Comparison of ENCODE assay signal across 8 cellular contexts in genomic region chr19:3987619-3988371, GRCh38. TPM values are rescaled to one million over a fixed set of nuclear protein-coding genes. Genes with fewer than 3 reads are reported as not detected.
DNase-seq lines count a peak whose midpoint lies in the region; ATAC-seq and TF ChIP-seq lines count a peak whose summit lies in the region.

No MANE protein-coding gene starts in this region.

- H3K9ac ChIP-seq in PC-3 (ENCODE audit: low read length) (no peak overlapping the region), muscle layer of colon (ENCODE audit: low read length) (no peak overlapping the region)

- H3K4me3 ChIP-seq in PC-3 (ENCODE audit: low read length) (peak overlapping the region; percentile 97), muscle layer of colon (ENCODE audit: low read depth in 1 of 2, low read length in 2 of 2) (no peak overlapping the region)

- peaks cover 20% of the 10 kb centered on the region for H3K4me1 ChIP-seq in PC-3 (ENCODE audit: insufficient read depth, low read length)
- peaks cover 37% of the 10 kb centered on the region for H3K4me1 ChIP-seq in muscle layer of colon (ENCODE audit: insufficient read depth, low read length)

- H3K9me3 ChIP-seq in KOPT-K1 (ENCODE audit: insufficient read depth, low read length, poor library complexity, severe bottlenecking) (no peaks in the 10 kb centered on the region), PC-3 (ENCODE audit: low read length) (no peaks in the 10 kb centered on the region), muscle layer of colon (ENCODE audit: low read length) (no peaks in the 10 kb centered on the region)

- peak overlapping the region; percentile 88 for H2AFZ ChIP-seq in PC-3 (ENCODE audit: low read length)

- peaks cover 24% of the 10 kb centered on the region for H4K20me1 ChIP-seq in PC-3 (ENCODE audit: low read length)

- peaks cover 25% of the 10 kb centered on the region for H3K79me2 ChIP-seq in PC-3 (ENCODE audit: low read length)

- H3F3A ChIP-seq in PC-3 (ENCODE audit: low read length, unreplicated experiment), result peaks cover 4% of the 10 kb centered on the region

- peaks cover 19% of the 10 kb centered on the region for H3K36me3 ChIP-seq in KOPT-K1 (ENCODE audit: insufficient read depth, low read length)
- H3K36me3 ChIP-seq in PC-3 (ENCODE audit: low read depth, low read length), result peaks cover 21% of the 10 kb centered on the region
- peaks cover 18% of the 10 kb centered on the region for H3K36me3 ChIP-seq in muscle layer of colon (ENCODE audit: insufficient read depth, low read length)

- H3K27ac ChIP-seq in KOPT-K1 (ENCODE audit: low read depth, low read length, poor library complexity, severe bottlenecking), result peak overlapping the region; percentile 16
- H3K27ac ChIP-seq in PC-3 (ENCODE audit: low read length), result no peak overlapping the region
- H3K27ac ChIP-seq in muscle layer of colon (ENCODE audit: low read depth, low read length), result peak overlapping the region; percentile 52

- DNase-seq in PC-3, result peak; percentile 87
- peak; percentile 89 for DNase-seq in activated T-cell treated with anti-CD3 and anti-CD28 coated beads, Interleukin-2, amount 50 U/mL, for 1 hour
- peak; percentile 69 to 82 for DNase-seq in stimulated activated CD8-positive, alpha-beta memory T cell treated with anti-CD3 and anti-CD28 coated beads, Interleukin-7, amount 100 ng/mL, for 1 hour (ENCODE audit: low read depth in 2 of 2)

- H3K27me3 ChIP-seq in PC-3 (ENCODE audit: low read length), result no peaks in the 10 kb centered on the region
- no peaks in the 10 kb centered on the region for H3K27me3 ChIP-seq in muscle layer of colon (ENCODE audit: control insufficient read depth in 1 of 2, insufficient read depth in 2 of 2, low read length in 2 of 2)

- H3K9me2 ChIP-seq in PC-3 (replicated peaks; ENCODE audit: low read length), result no peaks in the 10 kb centered on the region

- TF ChIP-seq CTCF in GM12874 (IDR thresholded peaks at IDR 0.05; ENCODE audit: insufficient read depth, low read depth, low read length) (peak; percentile 93), PC-3 (conservative IDR thresholded peaks at IDR 0.05; ENCODE audit: low read depth, low read length) (peak; percentile 61)

- POLR2A ChIA-PET in PC-3 (lab: Charles Lee; ENCODE audit: unreplicated experiment), result interaction anchor here (0.6 kb wide), 1 partner anchor 225 kb away, joined by 4 read pairs; no protein-coding TSS in a partner anchor

- H3K4me2 ChIP-seq in PC-3 (ENCODE audit: low read length), result peak overlapping the region; percentile 99

- ATAC-seq in PC-3 (peak; percentile 30), esophagus mucosa (peak; percentile 26), GM21526 (IDR thresholded peaks at IDR 0.05; ENCODE audit: low FRiP score, unreplicated experiment) (no peak)

- CTCF ChIA-PET in PC-3 (lab: Charles Lee), result interaction anchor here (0.6 to 0.7 kb wide), 12 partner anchors 12 to 879 kb away, joined by 3 to 21 read pairs (median 9); partner anchors contain the start of gene PLIN3

- intact Hi-C loops in PC-3 (cut with micrococcal nuclease), result loop anchor here (5.0 kb wide), 2 partner anchors 215 to 225 kb away; partner anchors contain the start of genes APBA3 and MRPL54

- no TSS peak for BruUV-seq in PC-3 (replicated peaks; lab: Mats Ljungman, UMichigan)

RNA-seq across cellular contexts. Expression of gene EEF2, which starts 2.5 kb away (rescaled TPM):
- total RNA-seq in PC-3 (2014; rRNA removed) (1,124 and 1,170 TPM in 2 replicates), esophagus mucosa (2,169 TPM)

RNA-seq across cellular contexts. Expression of gene DAPK3, which starts 16.9 kb away (rescaled TPM):
- total RNA-seq in PC-3 (2014; rRNA removed), result 94.2 and 155 TPM in 2 replicates
- total RNA-seq in esophagus mucosa, result 28.8 TPM

RNA-seq across cellular contexts. Expression of gene PIAS4, which starts 19.7 kb away (rescaled TPM):
- total RNA-seq in PC-3 (2014; rRNA removed), result 21.0 and 26.5 TPM in 2 replicates
- total RNA-seq in esophagus mucosa, result 19.3 TPM

RNA-seq across cellular contexts. Expression of gene NMRK2, which starts 54.9 kb away (rescaled TPM):
- total RNA-seq in PC-3 (2014; rRNA removed) (not detected in 2 replicates), esophagus mucosa (not detected)
